Comparison of ENCODE assay signal across 10 cellular contexts in genomic region chr6:44869321-44869897, GRCh38.
DNase-seq lines count a peak whose midpoint lies in the region; ATAC-seq lines count a peak whose summit lies in the region.
"Had no signal": no experiment of that assay in that cellular context is flagged by ENCODE, and none has a peak within 500 bp of the region (broad histone marks: within the 10 kb centered on the region; RNA-seq: fewer than 3 reads in every experiment).

No MANE protein-coding gene starts in this region.

- peaks cover 26% of the 10 kb centered on the region for H3K4me1 Mint-ChIP-seq in activated naive CD8-positive, alpha-beta T cell treated with anti-CD3 and anti-CD28 coated beads for 36 hours

- H3K9me3 Mint-ChIP-seq in activated naive CD8-positive, alpha-beta T cell treated with anti-CD3 and anti-CD28 coated beads for 36 hours = peaks cover 14% of the 10 kb centered on the region

- H3K4me3 Mint-ChIP-seq in activated naive CD8-positive, alpha-beta T cell treated with anti-CD3 and anti-CD28 coated beads for 36 hours = peak overlapping the region; percentile 38

- H3K27me3 Mint-ChIP-seq in activated naive CD8-positive, alpha-beta T cell treated with anti-CD3 and anti-CD28 coated beads for 36 hours = no peaks in the 10 kb centered on the region

- DNase-seq in activated naive CD8-positive, alpha-beta T cell treated with anti-CD3 and anti-CD28 coated beads for 36 hours = peak; percentile 17
- DNase-seq in NCI-H748 treated with DMSO at 0.1 percent for 48 hours (lab: John Stamatoyannopoulos, UW) = no peak
- DNase-seq in NCI-H1694 treated with DMSO at 0.1 percent for 48 hours (lab: John Stamatoyannopoulos, UW) = no peak
- DNase-seq in central memory CD4-positive, alpha-beta T cell = no peak
- no peak for DNase-seq in activated CD4-positive, alpha-beta T cell treated with anti-CD3 and anti-CD28 coated beads for 1 hour
- DNase-seq: NCI-H1417 treated with DMSO at 0.1 percent for 48 hours, tibial artery had no signal

- ATAC-seq in GM18508 (IDR thresholded peaks at IDR 0.05; ENCODE audit: insufficient read depth, unreplicated experiment) (peak; percentile 64), GM19467 (IDR thresholded peaks at IDR 0.05; ENCODE audit: unreplicated experiment) (peak; percentile 78), HG03064 (IDR thresholded peaks at IDR 0.05; ENCODE audit: low read depth, unreplicated experiment) (peak; percentile 84)

- H3K36me3 Mint-ChIP-seq in activated naive CD8-positive, alpha-beta T cell treated with anti-CD3 and anti-CD28 coated beads for 36 hours = peaks cover 36% of the 10 kb centered on the region

- peak overlapping the region; percentile 71 for H3K27ac Mint-ChIP-seq in activated naive CD8-positive, alpha-beta T cell treated with anti-CD3 and anti-CD28 coated beads for 36 hours
